6 cellular contexts compared by ENCODE assay signal in genomic region chr16:88705076-88705684, GRCh38. TPM values are rescaled to one million over a fixed set of nuclear protein-coding genes. Genes with fewer than 3 reads are reported as not detected.
DNase-seq lines count a peak whose midpoint lies in the region; ATAC-seq, FAIRE-seq and TF ChIP-seq lines count a peak whose summit lies in the region.

No MANE protein-coding gene starts in this region.

- peak overlapping the region; percentile 67 for H3K9ac ChIP-seq in OCI-LY1 (ENCODE audit: low read length)
- H3K9ac ChIP-seq in endothelial cell of umbilical vein (replicated peaks; ENCODE audit: extremely low read depth, insufficient read depth, low read length), result peak overlapping the region; percentile 42

- dilution Hi-C loops in endothelial cell of umbilical vein (cut with MboI; ENCODE audit: extremely low pct_ligation_motif_present, low sequenced_read_pairs), result no loop called here

- no peaks in the 10 kb centered on the region for H3F3A ChIP-seq in OCI-LY1 (ENCODE audit: insufficient read depth, low read length)

- H2AFZ ChIP-seq in OCI-LY1 (ENCODE audit: low read length), result no peak overlapping the region
- no peak overlapping the region for H2AFZ ChIP-seq in endothelial cell of umbilical vein (ENCODE audit: low read depth, low read length)

- no peak overlapping the region for H3K27ac ChIP-seq in OCI-LY1 (ENCODE audit: low read depth, low read length, poor library complexity, severe bottlenecking)
- peak overlapping the region; percentile 45 for H3K27ac ChIP-seq in endothelial cell of umbilical vein (ENCODE audit: insufficient read depth, low read depth, low read length)
- peak overlapping the region; percentile 49 to 91 for H3K27ac ChIP-seq in small intestine (ENCODE audit: low read depth in 1 of 2, low read length in 1 of 2)

- intact Hi-C loops in endothelial cell of umbilical vein (cut with micrococcal nuclease), result no loop called here

- no peaks in the 10 kb centered on the region for H3K9me2 ChIP-seq in OCI-LY1 (ENCODE audit: low read depth, low read length)

- no peaks in the 10 kb centered on the region for H3K9me1 ChIP-seq in endothelial cell of umbilical vein (replicated peaks; ENCODE audit: control insufficient read depth, extremely low read depth, insufficient read depth, low read length)

- H3K4me1 ChIP-seq in OCI-LY1 (ENCODE audit: insufficient read depth, low read length, severe bottlenecking), result peaks cover 63% of the 10 kb centered on the region
- peaks cover 56% of the 10 kb centered on the region for H3K4me1 ChIP-seq in endothelial cell of umbilical vein (ENCODE audit: control insufficient read depth, extremely low read depth, insufficient read depth, low read length)
- H3K4me1 ChIP-seq in small intestine (ENCODE audit: control insufficient read depth in 2 of 2, insufficient read depth in 1 of 2, low read depth in 1 of 2, low read length in 1 of 2), result no peaks in the 10 kb centered on the region

- H3K79me2 ChIP-seq in OCI-LY1 (ENCODE audit: insufficient read depth, low read length) (no peaks in the 10 kb centered on the region), endothelial cell of umbilical vein (ENCODE audit: control insufficient read depth, insufficient read depth, low read length) (peaks cover 67% of the 10 kb centered on the region)

- CTCF ChIA-PET in BJ (lab: Yijun Ruan, JAX), result interaction anchor here (1.1 kb wide), 1 partner anchor 31 kb away, joined by 3 read pairs; no protein-coding TSS in a partner anchor
- CTCF ChIA-PET in endothelial cell of umbilical vein (lab: Charles Lee), result interaction anchor here (0.7 to 4.3 kb wide), 7 partner anchors 31 to 80 kb away, joined by 3 to 25 read pairs (median 3); partner anchors contain the start of genes MVD and PIEZO1

- FAIRE-seq in endothelial cell of umbilical vein (lab: Jason Lieb, UNC) (no peak), small intestine (lab: Jason Lieb, UNC) (no peak)

- no TSS peak for BruUV-seq in endothelial cell of umbilical vein (replicated peaks; lab: Mats Ljungman, UMichigan)

- 19 to 26% (median 22%) methylated on average over 9 of the region's 9 CpGs for WGBS in small intestine, 3 donors

- H3K36me3 ChIP-seq in BJ (ENCODE audit: control insufficient read depth, insufficient read depth, low read length) (peaks cover 3% of the 10 kb centered on the region; the same call in 1 of the 2 replicates), OCI-LY1 (ENCODE audit: insufficient read depth, low read length) (peaks cover 4% of the 10 kb centered on the region; the same call in 1 of the 2 replicates), endothelial cell of umbilical vein (ENCODE audit: control insufficient read depth in 2 of 2, extremely low read depth in 1 of 2, insufficient read depth in 2 of 2, low read length in 2 of 2) (peaks cover 0 to 3% of the 10 kb centered on the region in 2 experiments), small intestine (ENCODE audit: control insufficient read depth in 2 of 2, insufficient read depth in 2 of 2, low read length in 2 of 2) (peaks cover 0 to 3% of the 10 kb centered on the region in 2 donors)

- peak overlapping the region; percentile 95 for H3K4me3 ChIP-seq in BJ (ENCODE audit: low read depth, low read length)
- H3K4me3 ChIP-seq in OCI-LY1 (ENCODE audit: low read depth, low read length, poor library complexity, severe bottlenecking), result peak overlapping the region; percentile 99
- peak overlapping the region; percentile 69 to 90 (median 79) for H3K4me3 ChIP-seq in endothelial cell of umbilical vein (replicated peaks in 1 of 3; ENCODE audit: insufficient read depth in 1 of 3, low read depth in 1 of 3, low read length in 3 of 3)
- peak overlapping the region; percentile 76 to 91 for H3K4me3 ChIP-seq in small intestine (ENCODE audit: low read depth in 1 of 2, low read length in 2 of 2)

- POLR2A ChIA-PET in BJ (lab: Charles Lee), result no interaction called here
- POLR2A ChIA-PET in endothelial cell of umbilical vein (lab: Charles Lee), result no interaction called here

- no peak for DNase-seq in BJ (ENCODE audit: low read depth)
- DNase-seq in endothelial cell of umbilical vein (ENCODE audit: low read depth, low spot score), result peak; percentile 22
- DNase-seq in small intestine, result no peak
- no peak for DNase-seq in NCI-H1092 treated with DMSO at 0.1 percent for 48 hours (lab: John Stamatoyannopoulos, UW)

- TF ChIP-seq CTCF in BJ (IDR thresholded peaks at IDR 0.05; ENCODE audit: insufficient read depth, low read depth, low read length) (no peak), OCI-LY1 (IDR thresholded peaks at IDR 0.05; ENCODE audit: low read length) (no peak), endothelial cell of umbilical vein (IDR thresholded peaks at IDR 0.05; ENCODE audit: extremely low read depth in 1 of 2, insufficient read depth in 1 of 2, low read depth in 1 of 2, low read length in 2 of 2) (no peak)

- H3K4me2 ChIP-seq in OCI-LY1 (ENCODE audit: low read length) (peak overlapping the region; percentile 89), endothelial cell of umbilical vein (ENCODE audit: insufficient read depth, low read length) (peak overlapping the region; percentile 91)

- no peak for ATAC-seq in GM21447 (IDR thresholded peaks at IDR 0.05; ENCODE audit: unreplicated experiment)

- no peaks in the 10 kb centered on the region for H3K9me3 ChIP-seq in OCI-LY1 (ENCODE audit: low read length)
- H3K9me3 ChIP-seq in endothelial cell of umbilical vein (replicated peaks; ENCODE audit: control insufficient read depth, insufficient read depth, low read length), result no peaks in the 10 kb centered on the region
- H3K9me3 ChIP-seq in small intestine (ENCODE audit: control insufficient read depth, low read depth), result no peaks in the 10 kb centered on the region

- no peaks in the 10 kb centered on the region for H4K20me1 ChIP-seq in OCI-LY1 (ENCODE audit: insufficient read depth, low read length)
- no peaks in the 10 kb centered on the region for H4K20me1 ChIP-seq in endothelial cell of umbilical vein (replicated peaks; ENCODE audit: control insufficient read depth, extremely low read depth, insufficient read depth, low read length)

- H3K27me3 ChIP-seq in BJ (ENCODE audit: control insufficient read depth, insufficient read depth, low read length) (no peaks in the 10 kb centered on the region), OCI-LY1 (ENCODE audit: insufficient read depth, low read length) (0 out of 2 replicates have a peak, but pooled peaks cover 5% of the 10 kb centered on the region), endothelial cell of umbilical vein (ENCODE audit: control insufficient read depth in 2 of 2, insufficient read depth in 2 of 2, low read length in 2 of 2) (no peaks in the 10 kb centered on the region), small intestine (ENCODE audit: control insufficient read depth in 2 of 2, insufficient read depth in 2 of 2, low read length in 2 of 2) (no peaks in the 10 kb centered on the region)

- TF ChIP-seq POLR2A in endothelial cell of umbilical vein (IDR thresholded peaks at IDR 0.05; ENCODE audit: low read depth, low read length), result no peak

RNA-seq across cellular contexts. Expression of gene RNF166, which starts 1.0 kb away (rescaled TPM):
- 7.8 and 11.9 TPM in 2 replicates for polyA plus RNA-seq in BJ (2011; rRNA removed)
- polyA minus RNA-seq in BJ (2011; rRNA and poly(A)+ RNA removed), result 10.0 and 10.9 TPM in 2 replicates
- total RNA-seq in endothelial cell of umbilical vein, result 38.8 and 41.8 TPM in 2 replicates
- polyA plus RNA-seq in endothelial cell of umbilical vein, result 27.6 and 34.0 TPM in 2 replicates
- 16.0 and 25.1 TPM in 2 replicates for polyA plus RNA-seq in endothelial cell of umbilical vein (2011; cell fraction: cytosol; rRNA removed)
- 44.2 and 52.7 TPM in 2 replicates for polyA plus RNA-seq in endothelial cell of umbilical vein (2011; cell fraction: nucleus; rRNA removed)
- 15.8 and 20.0 TPM in 2 replicates for polyA plus RNA-seq in endothelial cell of umbilical vein (2012)
- 15.2 and 15.4 TPM in 2 replicates for polyA minus RNA-seq in endothelial cell of umbilical vein
- 17.2 TPM for polyA minus RNA-seq in endothelial cell of umbilical vein (2011; cell fraction: cytosol; rRNA and poly(A)+ RNA removed)
- polyA minus RNA-seq in endothelial cell of umbilical vein (2011; cell fraction: nucleus; rRNA and poly(A)+ RNA removed), result 16.2 and 22.6 TPM in 2 replicates
- polyA plus RNA-seq in small intestine, result 10 to 100 TPM in 2 of 3 donors, 1 to 10 TPM in 1; 9.2 to 15.1 (median 13.5) TPM

RNA-seq across cellular contexts. Expression of gene CTU2, which starts 1.1 kb away (rescaled TPM):
- 10.3 and 16.9 TPM in 2 replicates for polyA plus RNA-seq in BJ (2011; rRNA removed)
- polyA minus RNA-seq in BJ (2011; rRNA and poly(A)+ RNA removed), result 8.5 and 14.9 TPM in 2 replicates
- total RNA-seq in endothelial cell of umbilical vein, result 33.7 and 37.5 TPM in 2 replicates
- 26.1 and 30.8 TPM in 2 replicates for polyA plus RNA-seq in endothelial cell of umbilical vein
- polyA plus RNA-seq in endothelial cell of umbilical vein (2011; cell fraction: cytosol; rRNA removed), result 14.6 and 19.2 TPM in 2 replicates
- polyA plus RNA-seq in endothelial cell of umbilical vein (2011; cell fraction: nucleus; rRNA removed), result 35.9 and 36.8 TPM in 2 replicates
- polyA plus RNA-seq in endothelial cell of umbilical vein (2012), result 19.1 and 27.5 TPM in 2 replicates
- polyA minus RNA-seq in endothelial cell of umbilical vein, result 11.6 and 15.6 TPM in 2 replicates
- 27.9 TPM for polyA minus RNA-seq in endothelial cell of umbilical vein (2011; cell fraction: cytosol; rRNA and poly(A)+ RNA removed)
- 10.3 and 15.4 TPM in 2 replicates for polyA minus RNA-seq in endothelial cell of umbilical vein (2011; cell fraction: nucleus; rRNA and poly(A)+ RNA removed)
- 10 to 100 TPM; 10.1 to 15.0 (median 12.4) TPM for polyA plus RNA-seq in small intestine

RNA-seq across cellular contexts. Expression of gene SNAI3, which starts 18.9 kb away (rescaled TPM):
- not detected in 2 replicates for polyA plus RNA-seq in BJ (2011; rRNA removed)
- not detected in 2 replicates for polyA minus RNA-seq in BJ (2011; rRNA and poly(A)+ RNA removed)
- 0.18 and 0.31 TPM in 2 replicates for total RNA-seq in endothelial cell of umbilical vein
- polyA plus RNA-seq in endothelial cell of umbilical vein, result 0.30 and 0.38 TPM in 2 replicates
- polyA plus RNA-seq in endothelial cell of umbilical vein (2011; cell fraction: cytosol; rRNA removed), result 0.21 TPM in 1 of 2 replicates, not detected in the other
- 0.20 TPM in 1 of 2 replicates, not detected in the other for polyA plus RNA-seq in endothelial cell of umbilical vein (2011; cell fraction: nucleus; rRNA removed)
- 0.09 and 0.19 TPM in 2 replicates for polyA plus RNA-seq in endothelial cell of umbilical vein (2012)
- polyA minus RNA-seq in endothelial cell of umbilical vein, result not detected in 2 replicates
- polyA minus RNA-seq in endothelial cell of umbilical vein (2011; cell fraction: cytosol; rRNA and poly(A)+ RNA removed), result not detected
- 0.24 TPM in 1 of 2 replicates, not detected in the other for polyA minus RNA-seq in endothelial cell of umbilical vein (2011; cell fraction: nucleus; rRNA and poly(A)+ RNA removed)
- 1 to 10 TPM in 1 of 3 donors, under 1 TPM in 2; 0.45 to 3.2 (median 0.72) TPM for polyA plus RNA-seq in small intestine

RNA-seq across cellular contexts. Expression of gene MVD, which starts 42.3 kb away (rescaled TPM):
- polyA plus RNA-seq in BJ (2011; rRNA removed) (9.6 and 17.4 TPM in 2 replicates), endothelial cell of umbilical vein (60.3 and 64.4 TPM in 2 replicates), small intestine (100 to 1,000 TPM in 1 of 3 donors, 10 to 100 TPM in 2; 28.4 to 115 (median 40.3) TPM)
- 6.0 and 10.8 TPM in 2 replicates for polyA minus RNA-seq in BJ (2011; rRNA and poly(A)+ RNA removed)
- 117 and 142 TPM in 2 replicates for total RNA-seq in endothelial cell of umbilical vein
- polyA plus RNA-seq in endothelial cell of umbilical vein (2011; cell fraction: cytosol; rRNA removed), result 33.2 and 45.5 TPM in 2 replicates
- polyA plus RNA-seq in endothelial cell of umbilical vein (2011; cell fraction: nucleus; rRNA removed), result 93.3 and 135 TPM in 2 replicates
- polyA plus RNA-seq in endothelial cell of umbilical vein (2012), result 35.6 and 44.3 TPM in 2 replicates
- 23.2 and 27.7 TPM in 2 replicates for polyA minus RNA-seq in endothelial cell of umbilical vein
- polyA minus RNA-seq in endothelial cell of umbilical vein (2011; cell fraction: cytosol; rRNA and poly(A)+ RNA removed), result 15.1 TPM
- 17.0 and 28.2 TPM in 2 replicates for polyA minus RNA-seq in endothelial cell of umbilical vein (2011; cell fraction: nucleus; rRNA and poly(A)+ RNA removed)

RNA-seq across cellular contexts. Expression of gene CYBA, which starts 54.3 kb away (rescaled TPM):
- polyA plus RNA-seq in BJ (2011; rRNA removed) (120 and 187 TPM in 2 replicates), endothelial cell of umbilical vein (77.3 and 100 TPM in 2 replicates), small intestine (100 to 1,000 TPM in 2 of 3 donors, 10 to 100 TPM in 1; 61.1 to 320 (median 140) TPM)
- 76.8 and 91.5 TPM in 2 replicates for polyA minus RNA-seq in BJ (2011; rRNA and poly(A)+ RNA removed)
- 37.0 and 45.8 TPM in 2 replicates for total RNA-seq in endothelial cell of umbilical vein
- polyA plus RNA-seq in endothelial cell of umbilical vein (2011; cell fraction: cytosol; rRNA removed), result 23.9 and 36.3 TPM in 2 replicates
- 36.0 and 38.6 TPM in 2 replicates for polyA plus RNA-seq in endothelial cell of umbilical vein (2011; cell fraction: nucleus; rRNA removed)
- 36.0 and 60.6 TPM in 2 replicates for polyA plus RNA-seq in endothelial cell of umbilical vein (2012)
- 24.4 and 25.9 TPM in 2 replicates for polyA minus RNA-seq in endothelial cell of umbilical vein
- polyA minus RNA-seq in endothelial cell of umbilical vein (2011; cell fraction: cytosol; rRNA and poly(A)+ RNA removed), result 325 TPM
- 7.6 and 10.3 TPM in 2 replicates for polyA minus RNA-seq in endothelial cell of umbilical vein (2011; cell fraction: nucleus; rRNA and poly(A)+ RNA removed)
